ENCODE assay signal across 8 cellular contexts in the genomic region with DNA sequence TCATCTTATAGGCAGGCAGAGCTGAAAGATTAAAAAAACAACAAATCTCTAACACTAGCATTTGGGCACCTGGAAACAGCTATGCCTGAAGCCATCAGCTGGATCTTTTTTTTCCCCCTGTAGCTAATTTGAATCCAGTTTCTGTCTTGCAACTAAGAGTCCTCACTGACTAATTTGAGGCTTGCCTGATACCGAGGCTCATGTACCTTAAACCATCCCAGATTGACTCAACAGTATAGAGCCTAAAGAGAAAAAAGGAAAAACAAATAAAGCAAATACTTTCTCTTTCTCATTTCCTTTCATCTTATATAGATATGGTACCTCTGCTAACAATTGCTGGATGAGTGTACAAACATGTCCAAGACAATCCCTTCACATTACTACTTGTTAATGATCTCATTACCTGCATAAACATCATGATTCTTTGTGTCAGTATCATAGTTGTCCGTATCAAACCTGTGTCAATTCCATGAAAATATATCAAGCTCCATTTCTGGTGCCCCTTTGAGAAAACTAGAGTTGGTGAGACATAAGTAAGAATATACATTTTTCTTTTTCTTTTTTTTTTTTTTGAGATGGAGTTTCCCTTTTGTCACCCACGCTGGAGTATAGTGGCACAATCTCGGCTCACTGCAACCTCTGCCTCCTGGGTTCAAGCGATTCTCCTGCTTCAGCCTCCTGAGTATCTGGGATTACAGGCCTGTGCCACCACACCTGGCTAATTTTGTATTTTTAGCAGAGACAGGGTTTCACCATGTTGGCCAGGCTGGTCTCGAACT. TPM values are rescaled to one million over a fixed set of nuclear protein-coding genes. Genes with fewer than 3 reads are reported as not detected.
A peak's percentile ranks its signal among the peaks of the same experiment; 100 is the strongest.
DNase-seq lines count a peak whose midpoint lies in the region; ATAC-seq and TF ChIP-seq lines count a peak whose summit lies in the region.

No MANE protein-coding gene starts in this region.

- no peak for TF ChIP-seq CTCF in GM10248 (IDR thresholded peaks at IDR 0.05; ENCODE audit: control extremely low read depth, extremely low read depth, low read depth, missing control alignments)

- DNase-seq in GM10248 (ENCODE audit: extremely low spot score) (peak; percentile 78), SKM-1 treated with dmso at 0.1 percent for 144 hours (lab: John Stamatoyannopoulos, UW; ENCODE audit: unreplicated experiment) (no peak), NK-92 (lab: John Stamatoyannopoulos, UW; ENCODE audit: unreplicated experiment) (no peak), DMS79 treated with DMSO at 0.1 percent for 48 hours (lab: John Stamatoyannopoulos, UW) (no peak), HUDEP-2 (lab: John Stamatoyannopoulos, UW; ENCODE audit: unreplicated experiment in 76 of 76) (no peak)

- POLR2A ChIA-PET in GM10248 (lab: Yijun Ruan, JAX), result interaction anchor here (0.7 to 3.0 kb wide), 6 partner anchors 11 to 44 kb away, joined by 4 to 9 read pairs (median 6); a partner anchor contains a TSS

- CTCF ChIA-PET in GM10248 (lab: Yijun Ruan, JAX), result interaction anchor here (0.9 to 4.4 kb wide), 17 partner anchors 10 to 311 kb away, joined by 3 to 40 read pairs (median 5); a partner anchor contains a TSS

- ATAC-seq in GM21390 (IDR thresholded peaks at IDR 0.05; ENCODE audit: unreplicated experiment) (peak; percentile 76), HG03565 (IDR thresholded peaks at IDR 0.05; ENCODE audit: unreplicated experiment) (peak; percentile 76), esophagus mucosa (peak; percentile 41)

RNA-seq across cellular contexts. Expression of a gene that starts 43.1 kb away (rescaled TPM):
- 266 TPM for total RNA-seq in esophagus mucosa
